ENCODE assay signal across 14 cellular contexts in the genomic region with DNA sequence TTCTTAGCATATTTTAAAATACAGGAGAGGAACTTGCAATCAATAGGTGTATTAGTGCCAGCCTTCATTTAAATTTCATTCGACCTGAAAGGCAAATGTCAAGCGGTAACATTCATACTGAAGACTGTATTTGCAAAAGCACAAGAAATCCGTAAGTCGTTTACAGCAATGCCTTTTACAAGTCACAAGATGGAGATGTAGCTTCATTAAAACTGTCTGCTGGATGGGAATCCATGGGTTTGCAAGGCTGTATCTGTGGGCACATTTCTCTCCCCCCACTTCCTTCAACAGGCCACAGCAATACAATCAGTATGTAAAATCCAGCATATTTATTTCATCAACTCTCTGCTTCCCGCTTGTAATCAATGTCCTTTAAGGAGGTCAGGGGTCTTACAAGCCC.
DNase-seq lines count a peak whose midpoint lies in the region; ATAC-seq and TF ChIP-seq lines count a peak whose summit lies in the region.
"Had no signal": no experiment of that assay in that cellular context is flagged by ENCODE, and none has a peak within 500 bp of the region (broad histone marks: within the 10 kb centered on the region; RNA-seq: fewer than 3 reads in every experiment).

No MANE protein-coding gene starts in this region.

- H3K27ac Mint-ChIP-seq in type B pancreatic cell, result peak overlapping the region; percentile 91
- H3K27ac Mint-ChIP-seq: activated naive CD4-positive, alpha-beta T cell treated with anti-CD3 and anti-CD28 coated beads, Interleukin-2, amount 50 U/mL, for 24 hours had no signal

- ATAC-seq in left cardiac atrium (no peak), GM21529 (IDR thresholded peaks at IDR 0.05; ENCODE audit: unreplicated experiment) (no peak), GM18519 (IDR thresholded peaks at IDR 0.05; ENCODE audit: low FRiP score, unreplicated experiment) (no peak)
- ATAC-seq: effector memory CD8-positive, alpha-beta T cell; left lobe of liver had no signal

- no peaks in the 10 kb centered on the region for H3K9me3 ChIP-seq in cardiac muscle cell (ENCODE audit: low read depth)

- peaks cover 29% of the 10 kb centered on the region for H3K4me1 ChIP-seq in cardiac muscle cell (ENCODE audit: low read depth)

- peaks cover 33% of the 10 kb centered on the region for H3K36me3 Mint-ChIP-seq in type B pancreatic cell

- DNase-seq in cardiac muscle cell (ENCODE audit: low read depth in 1 of 2, low spot score in 1 of 2), result peak in 1 of 2 donors; percentile 56
- no peak for DNase-seq in left cardiac atrium
- DNase-seq in choroid plexus epithelial cell (ENCODE audit: low read depth), result peak; percentile 78
- peak; percentile 63 for DNase-seq in medulla oblongata (ENCODE audit: extremely low spot score)
- no peak for DNase-seq in type B pancreatic cell (ENCODE audit: extremely low spot score, unreplicated experiment)
- DNase-seq in retina, result no peak
- DNase-seq: activated CD4-positive, alpha-beta T cell treated with anti-CD3 and anti-CD28 coated beads for 1 hour; effector memory CD8-positive, alpha-beta T cell; NCI-H1694 had no signal

- H3K27ac ChIP-seq in cardiac muscle cell, result peak overlapping the region; percentile 92
- H3K27ac ChIP-seq: HL-60 had no signal

- TF ChIP-seq CTCF in cardiac muscle cell (IDR thresholded peaks at IDR 0.05; ENCODE audit: low read depth, low read length), result no peak
- peak; percentile 29 for TF ChIP-seq CTCF in choroid plexus epithelial cell (conservative IDR thresholded peaks at IDR 0.05; ENCODE audit: low read depth, low read length)
- no peak for TF ChIP-seq CTCF in type B pancreatic cell (conservative IDR thresholded peaks at IDR 0.05)

- H3K36me3 ChIP-seq in cardiac muscle cell, result no peaks in the 10 kb centered on the region

- no peaks in the 10 kb centered on the region for H3K9me3 Mint-ChIP-seq in type B pancreatic cell
- H3K9me3 Mint-ChIP-seq: activated naive CD4-positive, alpha-beta T cell treated with anti-CD3 and anti-CD28 coated beads, Interleukin-2, amount 50 U/mL, for 24 hours; effector memory CD8-positive, alpha-beta T cell had no signal

- H3K4me3 Mint-ChIP-seq in type B pancreatic cell, result peak overlapping the region; percentile 77
- H3K4me3 Mint-ChIP-seq: activated naive CD4-positive, alpha-beta T cell treated with anti-CD3 and anti-CD28 coated beads, Interleukin-2, amount 50 U/mL, for 24 hours; effector memory CD8-positive, alpha-beta T cell had no signal

- H3K4me1 Mint-ChIP-seq in type B pancreatic cell (ENCODE audit: unreplicated experiment), result peaks cover 63% of the 10 kb centered on the region

- intact Hi-C loops in left cardiac atrium (cut with DNase I), result loop anchor here in 1 of 2 donors (5.0 kb wide), 1 partner anchor 38 kb away; no protein-coding TSS in a partner anchor

- H3K4me3 ChIP-seq in cardiac muscle cell, result no peak overlapping the region
- H3K4me3 ChIP-seq in choroid plexus epithelial cell (ENCODE audit: low read depth, low read length), result no peak overlapping the region

- no peaks in the 10 kb centered on the region for H3K27me3 Mint-ChIP-seq in type B pancreatic cell
- H3K27me3 Mint-ChIP-seq: activated naive CD4-positive, alpha-beta T cell treated with anti-CD3 and anti-CD28 coated beads, Interleukin-2, amount 50 U/mL, for 24 hours; effector memory CD8-positive, alpha-beta T cell had no signal

- H3K27me3 ChIP-seq in cardiac muscle cell, result no peaks in the 10 kb centered on the region

Comparison
In these comparisons a context has a peak if more than half of its experiments do, and no peak if none do; other contexts are left out.
1. DNase-seq: peak in choroid plexus epithelial cell (single experiment) and medulla oblongata (single experiment); none in left cardiac atrium (single experiment), type B pancreatic cell (single experiment) and retina (single experiment).